Comparison of ENCODE assay signal across 26 cellular contexts in genomic region chr17:64368277-64368676, GRCh38. TPM values are rescaled to one million over a fixed set of nuclear protein-coding genes. Genes with fewer than 3 reads are reported as not detected.
"Had no signal": no experiment of that assay in that cellular context is flagged by ENCODE, and none has a peak within 500 bp of the region (broad histone marks: within the 10 kb centered on the region; RNA-seq: fewer than 3 reads in every experiment).

No MANE protein-coding gene starts in this region.

- ATAC-seq: PC-3, T-helper 17 cell had no signal

- H3K9me3 Mint-ChIP-seq: activated B cell treated with CpG ODN at 0.5 μM for 24 hours; activated CD4-positive, alpha-beta T cell treated with anti-CD3 and anti-CD28 coated beads, Interleukin-2, amount 10 ng/mL, durations not matched to agents 24 days and 14 days; activated naive CD4-positive, alpha-beta T cell treated with anti-CD3 and anti-CD28 coated beads, Interleukin-2, amount 50 U/mL, for 24 hours had no signal

- H3K27ac ChIP-seq: brain microvascular endothelial cell, cardiac muscle cell had no signal

- H3K27me3 Mint-ChIP-seq: activated B cell treated with CpG ODN at 0.5 μM for 24 hours; activated CD4-positive, alpha-beta T cell treated with anti-CD3 and anti-CD28 coated beads, Interleukin-2, amount 10 ng/mL, durations not matched to agents 24 days and 14 days; activated naive CD4-positive, alpha-beta T cell treated with anti-CD3 and anti-CD28 coated beads, Interleukin-2, amount 50 U/mL, for 24 hours; T-helper 17 cell had no signal

- H3K4me3 Mint-ChIP-seq: activated B cell treated with CpG ODN at 0.5 μM for 24 hours; activated CD4-positive, alpha-beta T cell treated with anti-CD3 and anti-CD28 coated beads, Interleukin-2, amount 10 ng/mL, durations not matched to agents 24 days and 14 days; activated naive CD4-positive, alpha-beta T cell treated with anti-CD3 and anti-CD28 coated beads, Interleukin-2, amount 50 U/mL, for 24 hours; T-helper 17 cell had no signal

- H3K27me3 ChIP-seq: brain microvascular endothelial cell, cardiac muscle cell had no signal

- H3K4me1 Mint-ChIP-seq: activated B cell treated with CpG ODN at 0.5 μM for 24 hours; activated CD4-positive, alpha-beta T cell treated with anti-CD3 and anti-CD28 coated beads, Interleukin-2, amount 10 ng/mL, durations not matched to agents 24 days and 14 days; activated naive CD4-positive, alpha-beta T cell treated with anti-CD3 and anti-CD28 coated beads, Interleukin-2, amount 50 U/mL, for 24 hours; T-helper 17 cell had no signal

- H3K27ac Mint-ChIP-seq: activated B cell treated with CpG ODN at 0.5 μM for 24 hours; activated CD4-positive, alpha-beta T cell treated with anti-CD3 and anti-CD28 coated beads, Interleukin-2, amount 10 ng/mL, durations not matched to agents 24 days and 14 days; activated naive CD4-positive, alpha-beta T cell treated with anti-CD3 and anti-CD28 coated beads, Interleukin-2, amount 50 U/mL, for 24 hours; T-helper 17 cell had no signal

- H3K36me3 ChIP-seq: brain microvascular endothelial cell, cardiac muscle cell had no signal

- H3K36me3 Mint-ChIP-seq: activated naive CD4-positive, alpha-beta T cell treated with anti-CD3 and anti-CD28 coated beads, Interleukin-2, amount 50 U/mL, for 24 hours had no signal

- DNase-seq: activated B cell treated with CpG ODN at 0.5 μM for 24 hours; activated CD4-positive, alpha-beta T cell treated with anti-CD3 and anti-CD28 coated beads for 1 hour; activated CD4-positive, alpha-beta T cell treated with anti-CD3 and anti-CD28 coated beads, Interleukin-2, amount 10 ng/mL, durations not matched to agents 24 days and 14 days; activated CD4-positive, alpha-beta T cell treated with anti-CD3 and anti-CD28 coated beads, Interleukin-2, amount 50 U/mL, for 48 hours; activated CD8-positive, alpha-beta memory T cell treated with anti-CD3 and anti-CD28 coated beads, Interleukin-2, amount 50 U/mL, for 4 hours; activated effector memory CD4-positive, alpha-beta T cell treated with Interleukin-2 at 50 U/mL for 16 hours; activated naive CD4-positive, alpha-beta T cell; activated T-cell treated with anti-CD3 and anti-CD28 coated beads, Interleukin-2, amount 50 U/mL, for 1 hour; brain microvascular endothelial cell; cerebellar nuclear complex; Kasumi-1; KBM-7; NCI-H1105 treated with DMSO at 0.1 percent for 48 hours; NCI-H1436 treated with DMSO at 0.1 percent for 48 hours; NCI-H187; NCI-H2081; NCI-H446; NCI-H524; PC-3; SIG-M5; T-helper 17 cell; T1000 had no signal

- H3K4me3 ChIP-seq: cardiac muscle cell had no signal

- FAIRE-seq: RCC 7860, TTC549 had no signal

RNA-seq across cellular contexts. Expression of gene PECAM1, which starts 22.4 kb away (rescaled TPM):
- polyA plus RNA-seq: cardiac muscle cell had no signal
